Comparison of ENCODE assay signal across 1 cellular context in genomic region chr5:90530736-90531487, GRCh38.
TF ChIP-seq lines count a peak whose summit lies in the region.

No MANE protein-coding gene starts in this region.

TF ChIP-seq in A549, 52 proteins besides CTCF, POLR2A, EP300 and RAD21 (continued from another document):
- TF ChIP-seq, protein P1, sequence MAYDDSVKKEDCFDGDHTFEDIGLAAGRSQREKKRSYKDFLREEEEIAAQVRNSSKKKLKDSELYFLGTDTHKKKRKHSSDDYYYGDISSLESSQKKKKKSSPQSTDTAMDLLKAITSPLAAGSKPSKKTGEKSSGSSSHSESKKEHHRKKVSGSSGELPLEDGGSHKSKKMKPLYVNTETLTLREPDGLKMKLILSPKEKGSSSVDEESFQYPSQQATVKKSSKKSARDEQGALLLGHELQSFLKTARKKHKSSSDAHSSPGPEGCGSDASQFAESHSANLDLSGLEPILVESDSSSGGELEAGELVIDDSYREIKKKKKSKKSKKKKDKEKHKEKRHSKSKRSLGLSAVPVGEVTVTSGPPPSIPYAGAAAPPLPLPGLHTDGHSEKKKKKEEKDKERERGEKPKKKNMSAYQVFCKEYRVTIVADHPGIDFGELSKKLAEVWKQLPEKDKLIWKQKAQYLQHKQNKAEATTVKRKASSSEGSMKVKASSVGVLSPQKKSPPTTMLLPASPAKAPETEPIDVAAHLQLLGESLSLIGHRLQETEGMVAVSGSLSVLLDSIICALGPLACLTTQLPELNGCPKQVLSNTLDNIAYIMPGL (CRISPR knock-in tag; IDR thresholded peaks at IDR 0.05; ENCODE audit: borderline replicate concordance): no peak
- TF ChIP-seq RCOR1 (IDR thresholded peaks at IDR 0.05; ENCODE audit: low read depth, low read length): no peak
- no peak for TF ChIP-seq CEBPB (IDR thresholded peaks at IDR 0.05)
